Comparison of ENCODE assay signal across 8 cellular contexts in the genomic region with DNA sequence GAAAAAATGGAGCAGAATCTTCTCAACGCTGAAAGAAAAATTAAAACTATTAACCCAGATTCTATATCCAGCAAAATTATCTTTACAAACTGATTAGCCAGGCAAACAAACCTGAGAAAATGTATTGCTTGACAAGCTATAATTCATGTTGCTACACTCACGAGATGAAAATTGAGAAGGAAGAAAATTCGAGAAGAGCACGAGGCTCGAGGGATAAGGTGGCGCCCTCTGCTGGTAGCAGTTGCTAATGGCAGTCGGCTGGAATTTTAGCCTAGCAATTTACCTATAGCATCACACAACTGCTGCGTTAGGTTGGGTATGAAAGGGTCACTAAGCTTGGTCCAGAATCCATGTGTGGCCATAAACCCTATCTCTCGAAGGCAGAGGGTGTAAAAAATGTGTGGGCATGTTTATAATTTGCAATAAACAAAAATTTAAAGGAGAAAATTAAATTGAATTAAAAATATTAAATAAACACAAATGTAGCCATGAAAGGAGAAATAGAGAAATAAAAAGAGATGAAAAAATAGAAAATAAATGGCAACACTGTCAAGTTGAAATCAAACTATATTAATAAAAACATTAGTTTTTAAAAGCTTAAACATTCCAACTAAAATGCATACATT.
DNase-seq lines count a peak whose midpoint lies in the region; ATAC-seq lines count a peak whose summit lies in the region.

No MANE protein-coding gene starts in this region.

- DNase-seq in SIG-M5 treated with dmso at 0.1 percent for 504 hours (lab: John Stamatoyannopoulos, UW; ENCODE audit: unreplicated experiment) = peak; percentile 1
- DNase-seq in SIG-M5 (lab: John Stamatoyannopoulos, UW) = no peak
- peak; percentile 7 to 51 for DNase-seq in NOMO-1 (lab: John Stamatoyannopoulos, UW; ENCODE audit: unreplicated experiment in 2 of 2)
- DNase-seq in adipocyte (ENCODE audit: low read depth) = peak; percentile 21
- DNase-seq in iPS-NIHi7 (ENCODE audit: extremely low spot score) = peak; percentile 35
- DNase-seq in superior temporal gyrus (ENCODE audit: extremely low spot score) = peak; percentile 19

- no peak overlapping the region for H3K4me3 ChIP-seq in adipocyte (ENCODE audit: low read length)

- no peaks in the 10 kb centered on the region for H3K9me3 ChIP-seq in adipocyte (ENCODE audit: control insufficient read depth, low read length)

- ATAC-seq in HG02759 (IDR thresholded peaks at IDR 0.05; ENCODE audit: unreplicated experiment) (peak; percentile 60), HG03354 (IDR thresholded peaks at IDR 0.05; ENCODE audit: poor library complexity, severe bottlenecking, unreplicated experiment) (no peak)

- no peaks in the 10 kb centered on the region for H3K4me1 ChIP-seq in adipocyte (ENCODE audit: control insufficient read depth, insufficient read depth, low read length)

- no peaks in the 10 kb centered on the region for H3K27me3 ChIP-seq in adipocyte (replicated peaks; ENCODE audit: control insufficient read depth, insufficient read depth, low read length)

- no peaks in the 10 kb centered on the region for H3K36me3 ChIP-seq in adipocyte (ENCODE audit: control insufficient read depth, insufficient read depth, low read length, severe bottlenecking)

- H3K9ac ChIP-seq in adipocyte (ENCODE audit: low read length) = no peak overlapping the region
